14 cellular contexts compared by ENCODE assay signal in genomic region chr10:35412900-35413491, GRCh38.
DNase-seq lines count a peak whose midpoint lies in the region; ATAC-seq and TF ChIP-seq lines count a peak whose summit lies in the region.
"Had no signal": no experiment of that assay in that cellular context is flagged by ENCODE, and none has a peak within 500 bp of the region (broad histone marks: within the 10 kb centered on the region; RNA-seq: fewer than 3 reads in every experiment).

No MANE protein-coding gene starts in this region.

- ATAC-seq in omental fat pad (ENCODE audit: low FRiP score) = peak; percentile 52
- no peak for ATAC-seq in GM19324 (IDR thresholded peaks at IDR 0.05; ENCODE audit: low FRiP score, unreplicated experiment)
- no peak for ATAC-seq in GM18505 (IDR thresholded peaks at IDR 0.05; ENCODE audit: unreplicated experiment)
- ATAC-seq in HG02759 (IDR thresholded peaks at IDR 0.05; ENCODE audit: unreplicated experiment) = no peak
- ATAC-seq: GM12878 had no signal

- no peaks in the 10 kb centered on the region for H3K36me3 ChIP-seq in mammary epithelial cell (ENCODE audit: insufficient read depth, low read length)
- H3K36me3 ChIP-seq: stomach had no signal

- H3K4me2 ChIP-seq in mammary epithelial cell (ENCODE audit: insufficient read depth, low read depth, low read length) = peak overlapping the region; percentile 65

- CTCF ChIA-PET in mammary epithelial cell (lab: Charles Lee; ENCODE audit: low non-redundant PET) = no interaction called here

- H2AFZ ChIP-seq in mammary epithelial cell (ENCODE audit: low read depth, low read length) = no peak overlapping the region

- no peak overlapping the region for H3K9ac ChIP-seq in mammary epithelial cell (ENCODE audit: insufficient read depth, low read length)

- BruUV-seq in mammary epithelial cell (replicated peaks; lab: Mats Ljungman, UMichigan) = no TSS peak

- peak overlapping the region; percentile 45 for H3K27ac ChIP-seq in mammary epithelial cell (ENCODE audit: insufficient read depth, low read depth, low read length)
- H3K27ac ChIP-seq: stomach had no signal

- H4K20me1 ChIP-seq in mammary epithelial cell (ENCODE audit: insufficient read depth, low read length) = peaks cover 2% of the 10 kb centered on the region

- DNase-seq in ELR (ENCODE audit: low read depth) (peak; percentile 87), NCI-H226 (peak; percentile 79), mammary epithelial cell (peak; percentile 70), omental fat pad (ENCODE audit: low spot score) (no peak), NAMALWA (ENCODE audit: low spot score) (no peak)
- DNase-seq: activated T-cell treated with anti-CD3 and anti-CD28 coated beads for 4 hours; central memory CD4-positive, alpha-beta T cell; DMS 273 treated with DMSO at 0.1 percent for 48 hours; left ventricle myocardium superior; stomach had no signal

- 44% methylated on average over 4 of the region's 4 CpGs for WGBS in mammary epithelial cell (ENCODE audit: low coverage, missing lambda C conversion rate)

- dilution Hi-C loops in mammary epithelial cell (cut with HindIII; ENCODE audit: low sequenced_read_pairs) = no loop called here

- peaks cover 96% of the 10 kb centered on the region for H3K79me2 ChIP-seq in mammary epithelial cell (ENCODE audit: insufficient read depth, low read length)

- no peak for TF ChIP-seq POLR2A in GM18505 (IDR thresholded peaks at IDR 0.05; ENCODE audit: borderline replicate concordance, extremely low read depth, insufficient read depth, insufficient read length)

- intact Hi-C loops in mammary epithelial cell (cut with micrococcal nuclease) = no loop called here

- H3K9me3 ChIP-seq in mammary epithelial cell (replicated peaks; ENCODE audit: insufficient read depth, low read length) = no peaks in the 10 kb centered on the region
- H3K9me3 ChIP-seq: stomach had no signal

- H3K4me1 ChIP-seq in mammary epithelial cell (ENCODE audit: insufficient read depth, low read length) = peaks cover 44% of the 10 kb centered on the region

- in situ Hi-C loops in mammary epithelial cell (cut with MboI; ENCODE audit: low sequenced_read_pairs in 2 of 2) = no loop called here

- H3K27me3 ChIP-seq in mammary epithelial cell (ENCODE audit: insufficient read depth, low read length) = no peaks in the 10 kb centered on the region
- H3K27me3 ChIP-seq: stomach had no signal

- H3K4me3 ChIP-seq in mammary epithelial cell (replicated peaks in 1 of 3; ENCODE audit: insufficient read depth in 1 of 3, low read depth in 2 of 3, low read length in 3 of 3) = no peak overlapping the region
- H3K4me3 ChIP-seq: GM12878, stomach had no signal

- no peak for TF ChIP-seq CTCF in mammary epithelial cell (conservative IDR thresholded peaks at IDR 0.05 in 1 of 2, IDR thresholded peaks at IDR 0.05 in 1 of 2; ENCODE audit: extremely low read depth in 1 of 2, insufficient read depth in 1 of 2, low read depth in 1 of 2, low read length in 2 of 2)
- no peak for TF ChIP-seq CTCF in omental fat pad (IDR thresholded peaks at IDR 0.05)

Comparison
In these comparisons a context has a peak if more than half of its experiments do, and no peak if none do; other contexts are left out.
1. DNase-seq: peak in ELR (single experiment), NCI-H226 (single experiment) and mammary epithelial cell (single experiment); none in omental fat pad (single experiment) and NAMALWA (single experiment).